In the genomic region with DNA sequence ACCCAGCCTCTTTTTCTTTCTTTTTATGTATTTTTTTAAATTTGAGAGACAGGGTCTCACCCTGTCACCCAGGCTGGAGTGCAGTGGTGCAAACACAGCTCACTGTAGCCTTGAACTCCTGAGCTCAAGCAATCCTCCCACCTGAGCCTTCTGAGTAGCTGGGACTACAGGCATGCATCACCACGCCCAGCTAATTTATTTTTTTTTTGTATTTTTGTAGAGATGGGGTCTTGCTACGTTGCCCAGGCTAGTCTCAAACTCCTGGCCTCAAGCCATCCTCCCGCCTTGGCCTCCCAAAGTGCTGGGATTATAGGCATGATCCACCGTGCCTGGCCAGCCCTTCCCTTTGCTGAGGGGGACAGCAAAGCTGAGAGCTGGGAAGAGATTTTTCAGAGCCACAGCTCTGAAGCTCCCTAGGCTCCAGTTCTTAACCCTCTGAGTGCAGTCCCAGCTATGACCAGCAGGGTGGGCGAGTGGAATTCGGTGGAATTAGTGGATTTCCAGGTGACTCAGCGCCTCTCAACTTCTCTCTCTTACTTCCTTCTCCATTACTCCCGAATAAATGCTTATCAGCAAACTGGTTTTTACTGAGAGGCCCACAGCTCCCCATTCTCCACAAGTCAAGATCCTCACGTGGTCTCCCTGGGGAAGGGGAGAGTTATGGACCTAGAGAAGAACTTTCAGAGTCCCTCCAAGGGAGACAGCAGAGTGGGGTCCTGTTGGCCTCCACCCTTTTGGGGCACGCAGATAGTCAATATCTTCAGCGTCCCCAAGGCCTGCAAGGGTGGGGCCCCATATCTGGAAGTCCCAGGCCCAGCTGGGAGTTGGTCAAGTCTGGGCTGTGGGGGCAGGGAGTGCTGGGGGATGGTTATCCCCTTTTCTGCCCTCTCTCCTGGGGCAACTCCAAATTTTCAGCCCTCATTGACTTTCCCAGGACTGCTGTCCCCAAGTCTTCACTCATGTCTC, we compare ENCODE assay signal across 8 cellular contexts. TPM values are rescaled to one million over a fixed set of nuclear protein-coding genes. Genes with fewer than 3 reads are reported as not detected.
DNase-seq lines count a peak whose midpoint lies in the region; ATAC-seq, FAIRE-seq and TF ChIP-seq lines count a peak whose summit lies in the region.

No MANE protein-coding gene starts in this region.

- H3K27ac ChIP-seq in kidney (ENCODE audit: low read depth in 2 of 2, low read length in 2 of 2): peak overlapping the region; percentile 91 to 97

- H3K4me3 ChIP-seq in kidney (ENCODE audit: low read length in 2 of 2): peak overlapping the region; percentile 83 to 98

- no peaks in the 10 kb centered on the region for H3K36me3 Mint-ChIP-seq in activated B cell treated with CpG ODN at 0.5 μM for 24 hours (ENCODE audit: low read depth)

- no peak overlapping the region for H3K27ac Mint-ChIP-seq in activated B cell treated with CpG ODN at 0.5 μM for 24 hours

- H3K4me3 Mint-ChIP-seq in activated B cell treated with CpG ODN at 0.5 μM for 24 hours: peak overlapping the region; percentile 81

- no peaks in the 10 kb centered on the region for H3K9me3 Mint-ChIP-seq in activated B cell treated with CpG ODN at 0.5 μM for 24 hours

- POLR2A ChIA-PET in activated B cell treated with CpG ODN at 0.5 μM for 24 hours (lab: Charles Lee): interaction anchor here (0.7 to 5.0 kb wide), 9 partner anchors 20 to 1533 kb away, joined by 3 to 42 read pairs (median 7); a partner anchor contains a TSS

- ATAC-seq in activated B cell treated with CpG ODN at 0.5 μM for 24 hours (ENCODE audit: low read depth): no peak
- no peak for ATAC-seq in GM21447 (IDR thresholded peaks at IDR 0.05; ENCODE audit: unreplicated experiment)

- H3K9ac ChIP-seq in kidney (ENCODE audit: low read length in 2 of 2): peak overlapping the region; percentile 44 to 96

- intact Hi-C loops in activated B cell treated with CpG ODN at 0.5 μM for 24 hours (cut with micrococcal nuclease): loop anchor here (1.0 to 5.0 kb wide), 7 partner anchors 20 to 148 kb away; a partner anchor contains a TSS
- intact Hi-C loops in kidney (cut with DNase I): no loop called here

- H3K36me3 ChIP-seq in kidney (ENCODE audit: control insufficient read depth in 1 of 2, insufficient read depth in 2 of 2, low read length in 2 of 2): no peaks in the 10 kb centered on the region

- H3K4me1 ChIP-seq in kidney (ENCODE audit: control insufficient read depth in 1 of 2, insufficient read depth in 1 of 2, low read depth in 1 of 2, low read length in 2 of 2): peaks cover 20 to 22% of the 10 kb centered on the region in 2 donors

- no peak for FAIRE-seq in kidney (lab: Jason Lieb, UNC)

- in situ Hi-C loops in GM13977 (cut with MboI; ENCODE audit: low pct_unique_long_range_greater_than_20kb, low sequenced_read_pairs, unreplicated experiment): no loop called here

- TF ChIP-seq CTCF in GM13977 (IDR thresholded peaks at IDR 0.05; ENCODE audit: extremely low read depth, insufficient read depth, missing control alignments) (peak; percentile 82), activated B cell treated with CpG ODN at 0.5 μM for 24 hours (IDR thresholded peaks at IDR 0.05) (no peak), kidney (IDR thresholded peaks at IDR 0.05; ENCODE audit: borderline replicate concordance, extremely low read depth, insufficient read depth) (peak; percentile 89)

- peaks cover 13% of the 10 kb centered on the region for H3K27me3 Mint-ChIP-seq in activated B cell treated with CpG ODN at 0.5 μM for 24 hours

- no peaks in the 10 kb centered on the region for H3K9me3 ChIP-seq in kidney (ENCODE audit: control insufficient read depth in 1 of 2, low read length in 2 of 2)

- DNase-seq in A172 (ENCODE audit: low spot score) (peak; percentile 95), GM13977 (ENCODE audit: low spot score) (peak; percentile 54), NCI-H2196 (lab: John Stamatoyannopoulos, UW; ENCODE audit: unreplicated experiment) (peak; percentile 88), activated B cell treated with CpG ODN at 0.5 μM for 24 hours (peak; percentile 51), cerebellar cortex (ENCODE audit: low spot score) (peak; percentile 90), kidney (peak; percentile 92)
- peak; percentile 75 for DNase-seq in stimulated activated CD4-positive, alpha-beta T cell treated with anti-CD3 and anti-CD28 coated beads, Interleukin-12 subunit alpha, Interleukin-12 subunit beta, amount 100 ng/mL, for 4 hours

- H3K4me1 Mint-ChIP-seq in activated B cell treated with CpG ODN at 0.5 μM for 24 hours: peaks cover 36% of the 10 kb centered on the region

- CTCF ChIA-PET in activated B cell treated with CpG ODN at 0.5 μM for 24 hours (lab: Charles Lee): interaction anchor here (0.7 to 2.6 kb wide), 9 partner anchors 11 to 170 kb away, joined by 3 to 17 read pairs (median 5); a partner anchor contains a TSS

RNA-seq across cellular contexts. Expression of a gene that starts 1.2 kb away (rescaled TPM):
- 327 and 381 TPM in 2 replicates for total RNA-seq in A172 (2014; rRNA removed; shearing (Covaris generic))
- total RNA-seq in activated B cell treated with CpG ODN at 0.5 μM for 24 hours: 12.3 and 14.6 TPM in 2 replicates
- total RNA-seq in kidney: 89.9 TPM
- polyA plus RNA-seq in kidney (ENCODE audit: insufficient read depth, low read depth, low replicate concordance): 248 TPM

RNA-seq across cellular contexts. Expression of a gene that starts 2.5 kb away (rescaled TPM):
- 2.2 and 2.3 TPM in 2 replicates for total RNA-seq in A172 (2014; rRNA removed; shearing (Covaris generic))
- total RNA-seq in activated B cell treated with CpG ODN at 0.5 μM for 24 hours (0.20 and 0.49 TPM in 2 replicates), kidney (0.82 TPM)
- 4.6 TPM for polyA plus RNA-seq in kidney (ENCODE audit: insufficient read depth, low read depth, low replicate concordance)

RNA-seq across cellular contexts. Expression of a gene that starts 20.2 kb away (rescaled TPM):
- total RNA-seq in A172 (2014; rRNA removed; shearing (Covaris generic)): 20.0 and 22.6 TPM in 2 replicates
- total RNA-seq in activated B cell treated with CpG ODN at 0.5 μM for 24 hours (43.5 and 48.4 TPM in 2 replicates), kidney (38.4 TPM)
- polyA plus RNA-seq in kidney (ENCODE audit: insufficient read depth, low read depth, low replicate concordance): 29.9 TPM

RNA-seq across cellular contexts. Expression of a gene that starts 38.5 kb away (rescaled TPM):
- 10.2 and 10.3 TPM in 2 replicates for total RNA-seq in A172 (2014; rRNA removed; shearing (Covaris generic))
- total RNA-seq in activated B cell treated with CpG ODN at 0.5 μM for 24 hours (13.4 and 13.9 TPM in 2 replicates), kidney (14.8 TPM)
- 18.2 TPM for polyA plus RNA-seq in kidney (ENCODE audit: insufficient read depth, low read depth, low replicate concordance)

RNA-seq across cellular contexts. Expression of a gene that starts 51.2 kb away (rescaled TPM):
- 1.5 and 2.0 TPM in 2 replicates for total RNA-seq in A172 (2014; rRNA removed; shearing (Covaris generic))
- total RNA-seq in activated B cell treated with CpG ODN at 0.5 μM for 24 hours (1.4 and 1.7 TPM in 2 replicates), kidney (4.5 TPM)
- polyA plus RNA-seq in kidney (ENCODE audit: insufficient read depth, low read depth, low replicate concordance): 12.6 TPM
